Comparison of ENCODE assay signal across 31 cellular contexts in the genomic region with DNA sequence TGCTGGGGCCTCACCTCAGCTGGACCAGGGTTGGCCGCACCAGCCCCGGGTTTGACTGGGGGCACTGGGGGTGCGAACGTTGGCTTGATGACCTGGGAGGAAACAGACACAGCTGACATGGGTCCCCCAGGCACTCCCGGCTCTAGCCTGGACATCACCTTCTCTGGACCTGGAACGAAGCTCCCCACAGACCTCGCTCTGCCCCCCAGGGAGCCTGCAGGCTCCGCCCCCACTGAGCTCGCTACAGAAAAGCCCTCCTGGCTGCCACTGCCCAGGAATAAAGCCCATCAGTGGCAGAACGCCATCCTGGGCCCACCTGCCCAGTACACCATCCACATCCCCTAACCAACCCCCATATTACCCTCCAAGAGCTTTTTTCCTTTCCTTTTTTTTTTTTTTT. TPM values are rescaled to one million over a fixed set of nuclear protein-coding genes. Genes with fewer than 3 reads are reported as not detected.
DNase-seq lines count a peak whose midpoint lies in the region; ATAC-seq lines count a peak whose summit lies in the region.
"Had no signal": no experiment of that assay in that cellular context is flagged by ENCODE, and none has a peak within 500 bp of the region (broad histone marks: within the 10 kb centered on the region; RNA-seq: fewer than 3 reads in every experiment).

No MANE protein-coding gene starts in this region.

- intact Hi-C loops in activated CD4-positive, alpha-beta T cell treated with anti-CD3 and anti-CD28 coated beads for 36 hours (cut with DNase I, micrococcal nuclease): loop anchor here (5.0 kb wide), 3 partner anchors 44 to 956 kb away; a partner anchor contains a TSS

- no peaks in the 10 kb centered on the region for H3K9me3 Mint-ChIP-seq in activated CD4-positive, alpha-beta T cell treated with anti-CD3 and anti-CD28 coated beads for 36 hours (ENCODE audit: low read depth)
- no peaks in the 10 kb centered on the region for H3K9me3 Mint-ChIP-seq in naive thymus-derived CD8-positive, alpha-beta T cell
- H3K9me3 Mint-ChIP-seq: activated B cell treated with CpG ODN at 0.5 μM for 24 hours, brain, neural crest cell had no signal

- H3K27ac Mint-ChIP-seq in activated CD4-positive, alpha-beta T cell treated with anti-CD3 and anti-CD28 coated beads for 36 hours: peak overlapping the region; percentile 25
- peak overlapping the region; percentile 90 for H3K27ac Mint-ChIP-seq in T-helper 17 cell
- peak overlapping the region in 8 of 10 donors; percentile 20 to 86 (median 66) for H3K27ac Mint-ChIP-seq in naive thymus-derived CD8-positive, alpha-beta T cell
- H3K27ac Mint-ChIP-seq: brain had no signal

- H3K27me3 ChIP-seq in BLaER1 treated with 17β-estradiol and CSF1 and Interleukin-3, amounts not matched to agents 10 nM and 100 nM: peaks cover 0 to 19% (median 6%) of the 10 kb centered on the region in 11 experiments; a peak in 10 of 22 replicates
- H3K27me3 ChIP-seq: adrenal gland, dorsolateral prefrontal cortex, Peyer's patch, right atrium auricular region, testis had no signal

- H3K36me3 ChIP-seq in BLaER1 treated with 17β-estradiol and CSF1 and Interleukin-3, amounts not matched to agents 10 nM and 100 nM: peaks cover 0 to 14% (median 0%) of the 10 kb centered on the region in 11 experiments; a peak in 6 of 22 replicates
- H3K36me3 ChIP-seq: adrenal gland, Peyer's patch, right atrium auricular region had no signal

- no peak for DNase-seq in activated CD4-positive, alpha-beta T cell treated with anti-CD3 and anti-CD28 coated beads for 36 hours
- DNase-seq in activated CD4-positive, alpha-beta T cell treated with anti-CD3 and anti-CD28 coated beads for 48 hours: no peak
- DNase-seq in T-helper 17 cell (no peak), iPS-NIHi7 (ENCODE audit: extremely low spot score) (no peak)
- no peak for DNase-seq in naive thymus-derived CD8-positive, alpha-beta T cell
- no peak for DNase-seq in activated CD8-positive, alpha-beta memory T cell treated with anti-CD3 and anti-CD28 coated beads for 24 hours
- DNase-seq: activated B cell treated with CpG ODN at 0.5 μM for 24 hours; activated gamma-delta T cell; adrenal gland; cerebellar nuclear complex; DMS153; dorsolateral prefrontal cortex; NCI-H446; NCI-H774; SIG-M5; small intestine; stimulated activated naive CD8-positive, alpha-beta T cell treated with anti-CD3 and anti-CD28 coated beads, Interleukin-15, Interleukin-2, amounts not matched to agents 100 U/mL and 50 U/mL, for 24 hours; testis had no signal

- POLR2A ChIA-PET in activated CD4-positive, alpha-beta T cell treated with anti-CD3 and anti-CD28 coated beads for 36 hours (lab: Charles Lee): interaction anchor here (1.8 kb wide), 1 partner anchor 12 kb away, joined by 5 read pairs; no protein-coding TSS in a partner anchor
- POLR2A ChIA-PET in naive thymus-derived CD8-positive, alpha-beta T cell (lab: Charles Lee): interaction anchor here (0.7 to 4.0 kb wide), 6 partner anchors 8 to 126 kb away, joined by 3 to 39 read pairs (median 4); a partner anchor contains a TSS

- peaks cover 0 to 14% (median 0%) of the 10 kb centered on the region in 11 experiments; a peak in 6 of 22 replicates for H4K20me1 ChIP-seq in BLaER1 treated with 17β-estradiol and CSF1 and Interleukin-3, amounts not matched to agents 10 nM and 100 nM

- peak overlapping the region in 1 of 11 experiments; percentile 10; a peak in 1 of 22 replicates for H3K9ac ChIP-seq in BLaER1 treated with 17β-estradiol and CSF1 and Interleukin-3, amounts not matched to agents 10 nM and 100 nM

- no peak overlapping the region for H3K27ac ChIP-seq in BLaER1 treated with 17β-estradiol and CSF1 and Interleukin-3, amounts not matched to agents 10 nM and 100 nM
- H3K27ac ChIP-seq: adrenal gland, dorsolateral prefrontal cortex, right atrium auricular region, testis had no signal

- H3K4me2 ChIP-seq in BLaER1 treated with 17β-estradiol and CSF1 and Interleukin-3, amounts not matched to agents 10 nM and 100 nM: peak overlapping the region; percentile 34 to 91 (median 78); a peak in 20 of 22 replicates

- no peaks in the 10 kb centered on the region for H3K27me3 Mint-ChIP-seq in activated CD4-positive, alpha-beta T cell treated with anti-CD3 and anti-CD28 coated beads for 36 hours
- no peaks in the 10 kb centered on the region for H3K27me3 Mint-ChIP-seq in T-helper 17 cell
- H3K27me3 Mint-ChIP-seq in naive thymus-derived CD8-positive, alpha-beta T cell: no peaks in the 10 kb centered on the region
- H3K27me3 Mint-ChIP-seq: activated B cell treated with CpG ODN at 0.5 μM for 24 hours had no signal

- H3K36me3 Mint-ChIP-seq in activated CD4-positive, alpha-beta T cell treated with anti-CD3 and anti-CD28 coated beads for 36 hours (ENCODE audit: low read depth): peaks cover 26% of the 10 kb centered on the region
- no peaks in the 10 kb centered on the region for H3K36me3 Mint-ChIP-seq in T-helper 17 cell (ENCODE audit: low read depth)
- no peaks in the 10 kb centered on the region for H3K36me3 Mint-ChIP-seq in naive thymus-derived CD8-positive, alpha-beta T cell
- H3K36me3 Mint-ChIP-seq: brain had no signal

- peaks cover 50 to 71% (median 56%) of the 10 kb centered on the region in 10 experiments for H3K4me1 ChIP-seq in BLaER1 treated with 17β-estradiol and CSF1 and Interleukin-3, amounts not matched to agents 10 nM and 100 nM
- H3K4me1 ChIP-seq: testis had no signal

- no peak overlapping the region for H3K4me3 Mint-ChIP-seq in activated CD4-positive, alpha-beta T cell treated with anti-CD3 and anti-CD28 coated beads for 36 hours
- peak overlapping the region; percentile 87 for H3K4me3 Mint-ChIP-seq in T-helper 17 cell
- peak overlapping the region in 7 of 10 donors; percentile 18 to 81 (median 69) for H3K4me3 Mint-ChIP-seq in naive thymus-derived CD8-positive, alpha-beta T cell

- ATAC-seq in activated CD4-positive, alpha-beta T cell treated with anti-CD3 and anti-CD28 coated beads for 36 hours: no peak
- ATAC-seq in T-helper 17 cell: no peak
- no peak for ATAC-seq in naive thymus-derived CD8-positive, alpha-beta T cell
- no peak for ATAC-seq in GM18498 (IDR thresholded peaks at IDR 0.05; ENCODE audit: unreplicated experiment)
- ATAC-seq: GM12878; stimulated activated naive CD8-positive, alpha-beta T cell treated with anti-CD3 and anti-CD28 coated beads, Interleukin-15, Interleukin-2, amounts not matched to agents 100 U/mL and 50 U/mL, for 24 hours had no signal

- peaks cover 60% of the 10 kb centered on the region for H3K4me1 Mint-ChIP-seq in activated CD4-positive, alpha-beta T cell treated with anti-CD3 and anti-CD28 coated beads for 36 hours
- peaks cover 45% of the 10 kb centered on the region for H3K4me1 Mint-ChIP-seq in T-helper 17 cell
- peaks cover 17 to 59% (median 53%) of the 10 kb centered on the region in 4 donors for H3K4me1 Mint-ChIP-seq in naive thymus-derived CD8-positive, alpha-beta T cell

- CTCF ChIA-PET in activated CD4-positive, alpha-beta T cell treated with anti-CD3 and anti-CD28 coated beads for 36 hours (lab: Charles Lee): interaction anchor here (1.5 kb wide), 1 partner anchor 11 kb away, joined by 7 read pairs; no protein-coding TSS in a partner anchor

- H3K9me3 ChIP-seq in BLaER1 treated with 17β-estradiol and CSF1 and Interleukin-3, amounts not matched to agents 10 nM and 100 nM (replicated peaks in 1 of 11): no peaks in the 10 kb centered on the region
- no peaks in the 10 kb centered on the region for H3K9me3 ChIP-seq in T-helper 17 cell (ENCODE audit: control insufficient read depth, low read length, poor library complexity, severe bottlenecking)
- H3K9me3 ChIP-seq: adrenal gland, Peyer's patch, right atrium auricular region, testis had no signal

- no peak overlapping the region for H3K4me3 ChIP-seq in BLaER1 treated with 17β-estradiol and CSF1 and Interleukin-3, amounts not matched to agents 10 nM and 100 nM
- H3K4me3 ChIP-seq: adrenal gland, dorsolateral prefrontal cortex, GM12878, Peyer's patch, right atrium auricular region, testis had no signal

RNA-seq across cellular contexts. Expression of a gene that starts 13.0 kb away (rescaled TPM):
- 100 to 1,000 TPM; 124 to 176 TPM for total RNA-seq in activated CD4-positive, alpha-beta T cell treated with anti-CD3 and anti-CD28 coated beads for 36 hours
- total RNA-seq in T-helper 17 cell: 100 to 1,000 TPM; 157 to 188 TPM
- total RNA-seq in naive thymus-derived CD8-positive, alpha-beta T cell: 1 to 10 TPM; 8.5 to 9.4 TPM
- polyA plus RNA-seq in naive thymus-derived CD8-positive, alpha-beta T cell: 10 to 100 TPM in 1 of 3 donors, 1 to 10 TPM in 2; 7.8 to 28.4 (median 9.5) TPM

RNA-seq across cellular contexts. Expression of a gene that starts 26.0 kb away (rescaled TPM):
- total RNA-seq in activated CD4-positive, alpha-beta T cell treated with anti-CD3 and anti-CD28 coated beads for 36 hours: not detected
- total RNA-seq in T-helper 17 cell: under 1 TPM; 0.21 to 0.52 TPM
- not detected for total RNA-seq in naive thymus-derived CD8-positive, alpha-beta T cell
- polyA plus RNA-seq in naive thymus-derived CD8-positive, alpha-beta T cell: not detected
- total RNA-seq: A172; activated CD8-positive, alpha-beta memory T cell treated with anti-CD3 and anti-CD28 coated beads for 36 hours; frontal cortex; GM12878; kidney epithelial cell; neural crest cell had no signal

RNA-seq across cellular contexts. Expression of a gene that starts 33.7 kb away (rescaled TPM):
- total RNA-seq in activated CD4-positive, alpha-beta T cell treated with anti-CD3 and anti-CD28 coated beads for 36 hours: not detected
- not detected for total RNA-seq in T-helper 17 cell
- total RNA-seq in naive thymus-derived CD8-positive, alpha-beta T cell: not detected
- not detected for polyA plus RNA-seq in naive thymus-derived CD8-positive, alpha-beta T cell
- total RNA-seq: A172; activated B cell treated with CpG ODN at 0.5 μM for 24 hours; activated CD8-positive, alpha-beta memory T cell treated with anti-CD3 and anti-CD28 coated beads for 36 hours; frontal cortex; GM12878; kidney epithelial cell; lower leg skin; neural crest cell; Peyer's patch; right atrium auricular region; ureter had no signal
- polyA plus RNA-seq: GM12878, small intestine had no signal

RNA-seq across cellular contexts. Expression of a gene that starts 45.0 kb away (rescaled TPM):
- total RNA-seq in activated CD4-positive, alpha-beta T cell treated with anti-CD3 and anti-CD28 coated beads for 36 hours: 10 to 100 TPM; 43.3 to 50.2 TPM
- total RNA-seq in T-helper 17 cell: 10 to 100 TPM; 73.6 to 75.4 TPM
- total RNA-seq in naive thymus-derived CD8-positive, alpha-beta T cell: 10 to 100 TPM; 61.4 to 72.9 TPM
- 10 to 100 TPM; 24.7 to 35.6 (median 32.0) TPM for polyA plus RNA-seq in naive thymus-derived CD8-positive, alpha-beta T cell

RNA-seq across cellular contexts. Expression of a gene that starts 45.0 kb away (rescaled TPM):
- total RNA-seq in activated CD4-positive, alpha-beta T cell treated with anti-CD3 and anti-CD28 coated beads for 36 hours: 10 to 100 TPM; 58.1 to 73.2 TPM
- total RNA-seq in T-helper 17 cell: 10 to 100 TPM; 28.1 to 33.2 TPM
- total RNA-seq in naive thymus-derived CD8-positive, alpha-beta T cell: 10 to 100 TPM; 38.0 to 38.3 TPM
- polyA plus RNA-seq in naive thymus-derived CD8-positive, alpha-beta T cell: 10 to 100 TPM; 75.9 to 80.4 (median 79.2) TPM

Comparison
In these comparisons a context has a peak if more than half of its experiments do, and no peak if none do; other contexts are left out.
1. H3K27ac Mint-ChIP-seq: peak in every context shown above with its lines; median percentile 90 in T-helper 17 cell; 66 in naive thymus-derived CD8-positive, alpha-beta T cell; 25 in activated CD4-positive, alpha-beta T cell treated with anti-CD3 and anti-CD28 coated beads for 36 hours.
2. RNA of a gene that starts 13.0 kb away (total RNA-seq): 157 to 188 TPM in T-helper 17 cell and 124 to 176 TPM in activated CD4-positive, alpha-beta T cell treated with anti-CD3 and anti-CD28 coated beads for 36 hours; 8.5 to 9.4 TPM in naive thymus-derived CD8-positive, alpha-beta T cell; every median in the first group is over 10 times any median in the second.